ENCODE assay signal across 8 cellular contexts in genomic region chr11:59172345-59173079, GRCh38. TPM values are rescaled to one million over a fixed set of nuclear protein-coding genes. Genes with fewer than 3 reads are reported as not detected.
A peak's percentile ranks its signal among the peaks of the same experiment; 100 is the strongest.
DNase-seq lines count a peak whose midpoint lies in the region; ATAC-seq and TF ChIP-seq lines count a peak whose summit lies in the region.

No MANE protein-coding gene starts in this region.

- no peak for TF ChIP-seq CTCF in WTC11 (IDR thresholded peaks at IDR 0.05)
- no peak for TF ChIP-seq CTCF in endothelial cell (IDR thresholded peaks at IDR 0.05; ENCODE audit: unreplicated experiment)

- ATAC-seq in HG03175 (IDR thresholded peaks at IDR 0.05; ENCODE audit: unreplicated experiment): peak; percentile 32
- peak; percentile 8 for ATAC-seq in WTC11
- peak; percentile 60 to 65 for ATAC-seq in naive B cell (ENCODE audit: low read depth in 2 of 2)

- POLR2A ChIA-PET in WTC11 (lab: Charles Lee): interaction anchor here (0.8 to 1.8 kb wide), 5 partner anchors 10 to 114 kb away, joined by 3 to 8 read pairs (median 6); no protein-coding TSS in a partner anchor

- H3K4me3 Mint-ChIP-seq in WTC11 (peak overlapping the region; percentile 90), endothelial cell (ENCODE audit: unreplicated experiment) (peak overlapping the region; percentile 95), naive B cell (peak overlapping the region in 7 of 8 donors; percentile 93 to 99 (median 99))

- peak; percentile 16 for DNase-seq in CD1c-positive myeloid dendritic cell (ENCODE audit: extremely low spot score)
- DNase-seq in GM19238 (ENCODE audit: insufficient read length, low spot score): peak; percentile 44
- peak; percentile 56 for DNase-seq in WTC11 (ENCODE audit: low spot score)
- DNase-seq in endothelial cell (ENCODE audit: low spot score): peak; percentile 41
- peak; percentile 78 for DNase-seq in naive B cell
- DNase-seq in T1000 (lab: John Stamatoyannopoulos, UW): no peak
- DNase-seq in pons (ENCODE audit: low spot score): no peak

- H3K27me3 Mint-ChIP-seq in WTC11 (ENCODE audit: low read depth): peaks cover 4% of the 10 kb centered on the region; the same call in 1 of the 2 replicates
- peaks cover 10% of the 10 kb centered on the region for H3K27me3 Mint-ChIP-seq in endothelial cell (ENCODE audit: unreplicated experiment)
- H3K27me3 Mint-ChIP-seq in naive B cell: no peaks in the 10 kb centered on the region

- peaks cover 34% of the 10 kb centered on the region for H3K4me1 Mint-ChIP-seq in WTC11
- peaks cover 23% of the 10 kb centered on the region for H3K4me1 Mint-ChIP-seq in endothelial cell (ENCODE audit: unreplicated experiment)
- peaks cover 37 to 46% (median 40%) of the 10 kb centered on the region in 3 donors for H3K4me1 Mint-ChIP-seq in naive B cell

- H3K27ac Mint-ChIP-seq in WTC11: no peak overlapping the region
- peak overlapping the region; percentile 84 for H3K27ac Mint-ChIP-seq in endothelial cell (ENCODE audit: unreplicated experiment)
- peak overlapping the region; percentile 69 to 98 (median 98) for H3K27ac Mint-ChIP-seq in naive B cell

- CTCF ChIA-PET in WTC11 (lab: Charles Lee): interaction anchor here (1.0 to 14.2 kb wide), 43 partner anchors 11 to 583 kb away, joined by 3 to 382 read pairs (median 5); partner anchors contain the start of genes FAM111B, OR5A1, OR5A2 and STX3

- H3K36me3 Mint-ChIP-seq in WTC11 (peaks cover 6% of the 10 kb centered on the region; the same call in 1 of the 2 replicates), endothelial cell (ENCODE audit: low read depth, unreplicated experiment) (peaks cover 6% of the 10 kb centered on the region), naive B cell (peaks cover 12 to 16% of the 10 kb centered on the region in 2 donors)

- no peaks in the 10 kb centered on the region for H3K9me3 Mint-ChIP-seq in WTC11
- H3K9me3 Mint-ChIP-seq in endothelial cell (ENCODE audit: unreplicated experiment): no peaks in the 10 kb centered on the region
- no peaks in the 10 kb centered on the region for H3K9me3 Mint-ChIP-seq in naive B cell

TF ChIP-seq in WTC11, 78 proteins besides CTCF, POLR2A, EP300 and RAD21:
- 0 out of 2 replicates have a peak, but pooled peaks have one; percentile 6 for TF ChIP-seq NFYB (CRISPR knock-in tag; conservative IDR thresholded peaks at IDR 0.05; ENCODE audit: low read depth)
- peak; percentile 3; the same call in 1 of the 2 replicates for TF ChIP-seq ZNF512 (CRISPR knock-in tag; IDR thresholded peaks at IDR 0.05; ENCODE audit: borderline replicate concordance)
- TF ChIP-seq IRF1 (CRISPR knock-in tag; IDR thresholded peaks at IDR 0.05): no peak

RNA-seq across cellular contexts. Expression of gene DTX4, which starts 0.6 kb away (rescaled TPM):
- total RNA-seq in WTC11 (2021) (12.3 to 15.5 TPM (median 12.8 TPM) in 3 replicates), endothelial cell (ENCODE audit: unreplicated experiment) (29.4 TPM)
- polyA plus RNA-seq in naive B cell (ENCODE audit: low read depth in 6 of 6): 10 to 100 TPM in 5 of 6 donors, 1 to 10 TPM in 1; 7.1 to 21.0 (median 12.9) TPM

RNA-seq across cellular contexts. Expression of gene FAM111A, which starts 29.9 kb away (rescaled TPM):
- total RNA-seq in WTC11 (2021) (18.8 to 24.4 TPM (median 22.0 TPM) in 3 replicates), endothelial cell (ENCODE audit: unreplicated experiment) (30.8 TPM)
- polyA plus RNA-seq in naive B cell (ENCODE audit: low read depth in 6 of 6): 10 to 100 TPM; 32.9 to 61.6 (median 44.7) TPM

RNA-seq across cellular contexts. Expression of gene MPEG1, which starts 40.2 kb away (rescaled TPM):
- 0.05 to 0.09 TPM in 2 of 3 replicates, not detected in the other for total RNA-seq in WTC11 (2021)
- total RNA-seq in endothelial cell (ENCODE audit: unreplicated experiment): not detected
- polyA plus RNA-seq in naive B cell (ENCODE audit: low read depth in 6 of 6): 10 to 100 TPM; 40.6 to 96.5 (median 79.1) TPM

Comparison
In these comparisons a context has a peak if more than half of its experiments do, and no peak if none do; other contexts are left out.
1. DNase-seq: peak in CD1c-positive myeloid dendritic cell (single experiment), GM19238 (single experiment), WTC11 (single experiment), endothelial cell (single experiment) and naive B cell (single experiment); none in T1000 (single experiment) and pons (single experiment).
2. ATAC-seq: peak in every context shown above with its lines; median percentile 62 in naive B cell; 32 in HG03175; 8 in WTC11.
3. Peak in every context shown above with its lines, with median percentiles within 50 percentile points of each other: H3K4me3 Mint-ChIP-seq.